In the genomic region with DNA sequence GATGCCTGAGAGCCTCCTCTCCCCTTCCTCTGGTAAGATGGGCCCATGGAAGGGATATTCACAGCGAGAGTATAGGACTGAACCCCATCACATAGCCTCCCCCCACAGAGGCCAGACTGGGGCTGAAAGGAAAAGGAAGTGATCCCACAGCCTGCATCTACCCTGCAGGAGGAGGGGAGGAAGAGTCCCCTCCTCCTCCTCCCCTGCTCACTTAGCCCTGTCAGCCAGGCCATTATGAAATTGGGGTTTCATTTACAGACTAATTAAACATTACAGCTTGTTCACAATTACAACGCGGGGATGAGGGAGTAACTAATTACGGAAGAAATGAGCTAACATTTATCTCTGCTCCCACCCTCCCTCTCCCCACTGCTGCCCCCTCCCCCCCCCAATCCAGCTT, we compare ENCODE assay signal across 1 cellular context.
TF ChIP-seq lines count a peak whose summit lies in the region.

No MANE protein-coding gene starts in this region.

TF ChIP-seq in HCT116, 20 proteins besides CTCF, POLR2A, EP300 and RAD21 (continued from another document):
- TF ChIP-seq, protein P1, sequence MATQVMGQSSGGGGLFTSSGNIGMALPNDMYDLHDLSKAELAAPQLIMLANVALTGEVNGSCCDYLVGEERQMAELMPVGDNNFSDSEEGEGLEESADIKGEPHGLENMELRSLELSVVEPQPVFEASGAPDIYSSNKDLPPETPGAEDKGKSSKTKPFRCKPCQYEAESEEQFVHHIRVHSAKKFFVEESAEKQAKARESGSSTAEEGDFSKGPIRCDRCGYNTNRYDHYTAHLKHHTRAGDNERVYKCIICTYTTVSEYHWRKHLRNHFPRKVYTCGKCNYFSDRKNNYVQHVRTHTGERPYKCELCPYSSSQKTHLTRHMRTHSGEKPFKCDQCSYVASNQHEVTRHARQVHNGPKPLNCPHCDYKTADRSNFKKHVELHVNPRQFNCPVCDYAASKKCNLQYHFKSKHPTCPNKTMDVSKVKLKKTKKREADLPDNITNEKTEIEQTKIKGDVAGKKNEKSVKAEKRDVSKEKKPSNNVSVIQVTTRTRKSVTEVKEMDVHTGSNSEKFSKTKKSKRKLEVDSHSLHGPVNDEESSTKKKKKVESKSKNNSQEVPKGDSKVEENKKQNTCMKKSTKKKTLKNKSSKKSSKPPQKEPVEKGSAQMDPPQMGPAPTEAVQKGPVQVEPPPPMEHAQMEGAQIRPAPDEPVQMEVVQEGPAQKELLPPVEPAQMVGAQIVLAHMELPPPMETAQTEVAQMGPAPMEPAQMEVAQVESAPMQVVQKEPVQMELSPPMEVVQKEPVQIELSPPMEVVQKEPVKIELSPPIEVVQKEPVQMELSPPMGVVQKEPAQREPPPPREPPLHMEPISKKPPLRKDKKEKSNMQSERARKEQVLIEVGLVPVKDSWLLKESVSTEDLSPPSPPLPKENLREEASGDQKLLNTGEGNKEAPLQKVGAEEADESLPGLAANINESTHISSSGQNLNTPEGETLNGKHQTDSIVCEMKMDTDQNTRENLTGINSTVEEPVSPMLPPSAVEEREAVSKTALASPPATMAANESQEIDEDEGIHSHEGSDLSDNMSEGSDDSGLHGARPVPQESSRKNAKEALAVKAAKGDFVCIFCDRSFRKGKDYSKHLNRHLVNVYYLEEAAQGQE (IDR thresholded peaks at IDR 0.05; ENCODE audit: low read depth): no peak
- no peak for TF ChIP-seq CEBPB (IDR thresholded peaks at IDR 0.05; ENCODE audit: low read depth)
- TF ChIP-seq ZNF274 (IDR thresholded peaks at IDR 0.05; ENCODE audit: low read depth, low read length): no peak
- TF ChIP-seq ZFX (IDR thresholded peaks at IDR 0.05): no peak
- TF ChIP-seq TCF7L2 (IDR thresholded peaks at IDR 0.05; ENCODE audit: borderline replicate concordance, extremely low read depth, insufficient read depth, insufficient read length): no peak
- no peak for TF ChIP-seq SIN3A (IDR thresholded peaks at IDR 0.05; ENCODE audit: low read depth)
- no peak for TF ChIP-seq EGR1 (IDR thresholded peaks at IDR 0.05; ENCODE audit: low read depth)
- no peak for TF ChIP-seq POLR2AphosphoS5 (IDR thresholded peaks at IDR 0.05; ENCODE audit: low read depth, low read length)
- TF ChIP-seq ELF1 (IDR thresholded peaks at IDR 0.05; ENCODE audit: borderline replicate concordance, low read depth): no peak
- TF ChIP-seq SRF (IDR thresholded peaks at IDR 0.05; ENCODE audit: low read depth): no peak
- TF ChIP-seq SP1 (IDR thresholded peaks at IDR 0.05; ENCODE audit: low read depth): no peak
- TF ChIP-seq EZH2phosphoT487 (IDR thresholded peaks at IDR 0.05; ENCODE audit: borderline replicate concordance): no peak
- no peak for TF ChIP-seq FOSL1 (IDR thresholded peaks at IDR 0.05; ENCODE audit: low read depth)
- no peak for TF ChIP-seq EZH2 (IDR thresholded peaks at IDR 0.05)
- no peak for TF ChIP-seq YY1 (IDR thresholded peaks at IDR 0.05; ENCODE audit: extremely low read depth, insufficient replicate concordance, low read depth, low read length)
